Comparison of ENCODE assay signal across 8 cellular contexts in the genomic region with DNA sequence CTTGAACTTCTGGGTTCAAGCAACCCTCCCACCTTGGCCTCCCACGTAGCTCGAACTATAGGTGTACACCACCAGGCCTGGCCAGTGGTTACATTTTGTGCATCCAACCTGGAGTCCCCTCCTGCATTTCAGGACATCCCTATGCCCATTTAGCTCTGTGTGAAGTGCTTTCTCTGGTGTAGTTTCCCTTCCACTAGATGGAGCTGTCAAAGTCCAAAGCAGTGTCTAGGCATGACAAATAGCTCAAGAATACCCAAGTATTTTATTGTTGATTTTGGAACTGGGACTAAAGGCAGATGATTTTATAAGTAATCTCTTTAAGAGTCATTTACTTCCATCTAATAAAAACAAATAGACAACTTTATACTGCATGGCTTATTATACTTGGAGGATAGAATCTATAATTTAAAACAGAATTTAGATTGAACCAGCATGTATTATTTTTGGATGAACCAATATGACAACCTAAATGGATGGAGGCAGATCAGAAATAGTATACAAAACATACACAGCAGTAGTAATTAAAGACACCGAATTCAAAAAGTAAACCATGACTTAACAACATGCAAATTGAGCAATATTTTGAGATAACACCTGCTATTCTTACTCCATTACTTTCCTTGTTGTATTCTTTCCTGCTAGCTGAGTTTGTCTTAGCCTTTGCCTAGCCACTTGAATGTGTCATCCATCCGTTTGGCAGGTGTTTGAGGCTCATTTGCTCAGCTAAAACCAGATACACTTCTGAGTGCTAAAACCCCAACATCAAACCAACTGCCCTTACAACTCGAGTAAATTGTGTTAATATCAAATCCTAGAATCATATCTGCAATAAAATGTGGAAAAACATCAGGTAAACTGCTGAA. TPM values are rescaled to one million over a fixed set of nuclear protein-coding genes. Genes with fewer than 3 reads are reported as not detected.
DNase-seq lines count a peak whose midpoint lies in the region; ATAC-seq and TF ChIP-seq lines count a peak whose summit lies in the region.

No MANE protein-coding gene starts in this region.

- H3K9ac ChIP-seq in HCT116 (ENCODE audit: low read length): no peak overlapping the region

- CTCF ChIA-PET in HCT116 (lab: Charles Lee): interaction anchor here (0.6 to 2.3 kb wide), 19 partner anchors 8 to 519 kb away, joined by 3 to 42 read pairs (median 4); no protein-coding TSS in a partner anchor

- peak; percentile 43; the same call in 1 of the 2 replicates for TF ChIP-seq RAD21 in HCT116 (IDR thresholded peaks at IDR 0.05; ENCODE audit: low read depth)

- H3K79me2 ChIP-seq in HCT116 (ENCODE audit: insufficient read depth, low read length): no peaks in the 10 kb centered on the region

- 0 out of 2 replicates have a peak, but pooled peaks cover 2% of the 10 kb centered on the region for H4K20me1 ChIP-seq in HCT116 (ENCODE audit: insufficient read depth)

- POLR2A ChIA-PET in HCT116 (lab: Charles Lee): interaction anchor here (0.8 to 1.6 kb wide), 2 partner anchors 26 to 183 kb away, joined by 3 read pairs; no protein-coding TSS in a partner anchor

- peak; percentile 48 to 75 (median 72); a peak in 5 of 6 replicates for TF ChIP-seq CTCF in HCT116 (IDR thresholded peaks at IDR 0.05 in 2 of 3, conservative IDR thresholded peaks at IDR 0.05 in 1 of 3; ENCODE audit: borderline replicate concordance in 1 of 3, insufficient read depth in 1 of 3, low read depth in 2 of 3, low read length in 2 of 3)
- peak; percentile 74 for TF ChIP-seq CTCF in fibroblast of villous mesenchyme (IDR thresholded peaks at IDR 0.05; ENCODE audit: insufficient read depth, low read depth, low read length)

- no peak overlapping the region for H3K27ac ChIP-seq in HCT116 (ENCODE audit: low read depth, low read length)

- no peaks in the 10 kb centered on the region for H3K9me2 ChIP-seq in HCT116 (ENCODE audit: insufficient read depth)

- H3K4me3 ChIP-seq in HCT116 (replicated peaks in 1 of 2; ENCODE audit: low read depth in 1 of 2, low read length in 2 of 2) (no peak overlapping the region), fibroblast of villous mesenchyme (ENCODE audit: low read depth, low read length) (no peak overlapping the region)

- no peak for TF ChIP-seq POLR2A in HCT116 (IDR thresholded peaks at IDR 0.05; ENCODE audit: borderline replicate concordance, extremely low read depth, insufficient read depth, insufficient read length)

- intact Hi-C loops in HCT116 (cut with micrococcal nuclease): loop anchor here (2.0 to 10.0 kb wide), 2 partner anchors 183 to 513 kb away; no protein-coding TSS in a partner anchor

- H3K4me1 ChIP-seq in HCT116 (ENCODE audit: control insufficient read depth in 1 of 2, insufficient read depth in 2 of 2, low read length in 2 of 2): no peaks in the 10 kb centered on the region

- ATAC-seq in HCT116 (peak; percentile 95), GM18498 (IDR thresholded peaks at IDR 0.05; ENCODE audit: unreplicated experiment) (no peak)

- no peaks in the 10 kb centered on the region for H3K9me3 ChIP-seq in HCT116 (ENCODE audit: control insufficient read depth in 1 of 2, insufficient read depth in 1 of 2, low read depth in 1 of 2, low read length in 2 of 2)

- H3K4me2 ChIP-seq in HCT116 (ENCODE audit: low read length): no peak overlapping the region

- RAD21 ChIA-PET in HCT116 (lab: Charles Lee; ENCODE audit: low non-redundant PET in 1 of 2, low total read pairs in 2 of 2, uncharacterized antibody in 2 of 2, unreplicated experiment in 2 of 2): interaction anchor here (0.7 to 1.1 kb wide), 3 partner anchors 134 to 518 kb away, joined by 3 to 7 read pairs (median 4); no protein-coding TSS in a partner anchor

- no peak overlapping the region for H2AFZ ChIP-seq in HCT116 (ENCODE audit: low read depth, low read length, poor library complexity, severe bottlenecking)

- H3K36me3 ChIP-seq in HCT116 (ENCODE audit: control insufficient read depth in 1 of 2, insufficient read depth in 2 of 2, low read length in 2 of 2): peaks cover 10 to 15% of the 10 kb centered on the region in 2 experiments; a peak in 3 of 4 replicates

- no TSS peak for BruUV-seq in HCT116 (replicated peaks; lab: Mats Ljungman, UMichigan)

- peak; percentile 10 for DNase-seq in NCI-H748 (lab: John Stamatoyannopoulos, UW; ENCODE audit: unreplicated experiment)
- DNase-seq in NCI-H748 treated with DMSO at 0.1 percent for 48 hours (lab: John Stamatoyannopoulos, UW): no peak
- peak; percentile 21 for DNase-seq in HCT116 (ENCODE audit: low read depth, low spot score)
- peak; percentile 20 for DNase-seq in SW480 (ENCODE audit: low spot score)
- DNase-seq in fibroblast of villous mesenchyme (ENCODE audit: low read depth): peak; percentile 54
- peak; percentile 64 for DNase-seq in stromal cell of bone marrow (ENCODE audit: low read depth)
- DNase-seq in stimulated activated CD4-positive, alpha-beta T cell treated with anti-CD3 and anti-CD28 coated beads, Interleukin-2, amount 100 ng/mL, for 24 hours: no peak

- H3K27me3 ChIP-seq in HCT116 (ENCODE audit: insufficient read depth, low read length): no peaks in the 10 kb centered on the region

TF ChIP-seq in HCT116, 20 proteins besides CTCF, POLR2A, EP300 and RAD21:
- no peak for TF ChIP-seq YY1 (IDR thresholded peaks at IDR 0.05; ENCODE audit: extremely low read depth, insufficient replicate concordance, low read depth, low read length)
- TF ChIP-seq ZNF274 (IDR thresholded peaks at IDR 0.05; ENCODE audit: low read depth, low read length): no peak
- TF ChIP-seq EZH2 (IDR thresholded peaks at IDR 0.05): no peak
- no peak for TF ChIP-seq ELF1 (IDR thresholded peaks at IDR 0.05; ENCODE audit: borderline replicate concordance, low read depth)
- no peak for TF ChIP-seq ZFX (IDR thresholded peaks at IDR 0.05)

RNA-seq across cellular contexts. Expression of gene EIF4ENIF1, which starts 37.7 kb away (rescaled TPM):
- total RNA-seq in HCT116 (2021; ENCODE audit: unreplicated experiment) (24.2 TPM), fibroblast of villous mesenchyme (13.5 and 25.0 TPM in 2 replicates)
- 16.1 and 16.3 TPM in 2 replicates for polyA plus RNA-seq in HCT116 (2012)

RNA-seq across cellular contexts. Expression of gene SFI1, which starts 44.4 kb away (rescaled TPM):
- total RNA-seq in HCT116 (2021; ENCODE audit: unreplicated experiment) (53.1 TPM), fibroblast of villous mesenchyme (15.5 and 17.1 TPM in 2 replicates)
- 28.9 and 29.9 TPM in 2 replicates for polyA plus RNA-seq in HCT116 (2012)

RNA-seq across cellular contexts. Expression of gene DRG1, which starts 52.5 kb away (rescaled TPM):
- total RNA-seq in HCT116 (2021; ENCODE audit: unreplicated experiment) (68.2 TPM), fibroblast of villous mesenchyme (75.4 and 92.8 TPM in 2 replicates)
- 70.4 and 72.0 TPM in 2 replicates for polyA plus RNA-seq in HCT116 (2012)

Comparison
In these comparisons a context has a peak if more than half of its experiments do, and no peak if none do; other contexts are left out.
1. DNase-seq: peak in NCI-H748 (single experiment), HCT116 (single experiment), SW480 (single experiment), fibroblast of villous mesenchyme (single experiment) and stromal cell of bone marrow (single experiment); none in NCI-H748 treated with DMSO at 0.1 percent for 48 hours (single experiment) and stimulated activated CD4-positive, alpha-beta T cell treated with anti-CD3 and anti-CD28 coated beads, Interleukin-2, amount 100 ng/mL, for 24 hours (0 of 2).